23 cellular contexts compared by ENCODE assay signal in the genomic region with DNA sequence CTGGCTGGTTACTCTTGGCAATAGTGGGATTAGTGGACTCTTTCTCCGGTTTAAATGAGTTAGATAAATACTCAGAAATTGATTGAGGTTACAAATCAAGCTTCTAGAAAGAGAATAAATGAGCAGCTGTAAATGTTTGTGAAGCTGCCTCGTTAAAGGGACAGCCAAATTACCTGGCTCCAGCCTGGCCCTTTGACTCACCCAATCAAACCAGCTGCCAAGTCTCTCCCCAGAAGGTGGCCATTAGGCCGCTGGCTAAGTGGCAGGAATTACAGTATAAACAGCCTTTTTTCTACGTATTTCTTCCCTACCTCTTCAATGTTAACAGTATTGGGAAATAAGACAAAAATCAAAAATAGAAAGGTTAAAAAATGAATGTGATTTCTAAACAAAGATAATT. TPM values are rescaled to one million over a fixed set of nuclear protein-coding genes. Genes with fewer than 3 reads are reported as not detected.
DNase-seq lines count a peak whose midpoint lies in the region; ATAC-seq and TF ChIP-seq lines count a peak whose summit lies in the region.
"Had no signal": no experiment of that assay in that cellular context is flagged by ENCODE, and none has a peak within 500 bp of the region (broad histone marks: within the 10 kb centered on the region; RNA-seq: fewer than 3 reads in every experiment).

No MANE protein-coding gene starts in this region.

- H3K27me3 Mint-ChIP-seq in stimulated activated naive CD8-positive, alpha-beta T cell treated with anti-CD3 and anti-CD28 coated beads, Interleukin-15, amount 100 ng/mL, for 72 hours = no peaks in the 10 kb centered on the region

- H3K4me1 Mint-ChIP-seq in stimulated activated naive CD8-positive, alpha-beta T cell treated with anti-CD3 and anti-CD28 coated beads, Interleukin-15, amount 100 ng/mL, for 72 hours = no peaks in the 10 kb centered on the region
- H3K4me1 Mint-ChIP-seq: activated naive CD8-positive, alpha-beta T cell treated with anti-CD3 and anti-CD28 coated beads, Interleukin-2, amount 50 U/mL, for 24 hours had no signal

- no peak overlapping the region for H3K4me3 Mint-ChIP-seq in stimulated activated naive CD8-positive, alpha-beta T cell treated with anti-CD3 and anti-CD28 coated beads, Interleukin-15, amount 100 ng/mL, for 72 hours
- H3K4me3 Mint-ChIP-seq: activated naive CD8-positive, alpha-beta T cell treated with anti-CD3 and anti-CD28 coated beads, Interleukin-2, amount 50 U/mL, for 24 hours; activated T-cell treated with anti-CD3 and anti-CD28 coated beads, Interleukin-2, amount 50 U/mL, for 24 hours had no signal

- no peak for TF ChIP-seq CTCF in GM13976 (IDR thresholded peaks at IDR 0.05; ENCODE audit: borderline replicate concordance, control extremely low read depth, extremely low read depth, insufficient read depth, missing control alignments)

- no peaks in the 10 kb centered on the region for H3K9me3 Mint-ChIP-seq in stimulated activated naive CD8-positive, alpha-beta T cell treated with anti-CD3 and anti-CD28 coated beads, Interleukin-15, amount 100 ng/mL, for 72 hours
- H3K9me3 Mint-ChIP-seq: activated naive CD8-positive, alpha-beta T cell treated with anti-CD3 and anti-CD28 coated beads, Interleukin-2, amount 50 U/mL, for 24 hours; activated T-cell treated with anti-CD3 and anti-CD28 coated beads, Interleukin-2, amount 50 U/mL, for 24 hours had no signal

- in situ Hi-C loops in GM13976 (cut with MboI; ENCODE audit: low sequenced_read_pairs, unreplicated experiment) = no loop called here

- ATAC-seq in stimulated activated naive CD8-positive, alpha-beta T cell treated with anti-CD3 and anti-CD28 coated beads, Interleukin-15, amount 100 ng/mL, for 72 hours = no peak
- ATAC-seq: activated naive CD8-positive, alpha-beta T cell treated with anti-CD3 and anti-CD28 coated beads, Interleukin-2, amount 50 U/mL, for 24 hours; HCT116; left lobe of liver; right cardiac atrium; Right ventricle myocardium inferior had no signal

- DNase-seq in Daoy (ENCODE audit: low read depth) (peak; percentile 19), NCI-H1105 (lab: John Stamatoyannopoulos, UW) (peak; percentile 35), NCI-H446 treated with DMSO at 0.1 percent for 48 hours (lab: John Stamatoyannopoulos, UW) (peak; percentile 84), SHP77 treated with DMSO at 0.1 percent for 48 hours (lab: John Stamatoyannopoulos, UW) (peak; percentile 57), NCI-H2171 treated with DMSO at 0.1 percent for 48 hours (lab: John Stamatoyannopoulos, UW) (no peak), GM13976 (ENCODE audit: low spot score) (no peak)
- DNase-seq in stimulated activated naive CD8-positive, alpha-beta T cell treated with anti-CD3 and anti-CD28 coated beads, Interleukin-15, amount 100 ng/mL, for 72 hours = no peak
- DNase-seq: activated CD4-positive, alpha-beta T cell treated with anti-CD3 and anti-CD28 coated beads for 48 hours; activated gamma-delta T cell treated with Interleukin-2 at 50 U/mL for 16 hours; activated naive CD8-positive, alpha-beta T cell treated with anti-CD3 and anti-CD28 coated beads, Interleukin-2, amount 50 U/mL, for 24 hours; activated T-cell treated with anti-CD3 and anti-CD28 coated beads, Interleukin-2, amount 50 U/mL, for 24 hours; DMS79 treated with DMSO at 0.1 percent for 48 hours; mesenchymal stem cell; NCI-H526 treated with DMSO at 0.1 percent for 48 hours; posterior cingulate gyrus; right cardiac atrium; stimulated activated CD4-positive, alpha-beta T cell treated with anti-CD3 and anti-CD28 coated beads, Interleukin-2, amount 100 ng/mL, for 24 hours; SW 1271; T-helper 9 cell; WERI-Rb-1 had no signal

- H3K27ac Mint-ChIP-seq in stimulated activated naive CD8-positive, alpha-beta T cell treated with anti-CD3 and anti-CD28 coated beads, Interleukin-15, amount 100 ng/mL, for 72 hours = no peak overlapping the region
- H3K27ac Mint-ChIP-seq: activated naive CD8-positive, alpha-beta T cell treated with anti-CD3 and anti-CD28 coated beads, Interleukin-2, amount 50 U/mL, for 24 hours; activated T-cell treated with anti-CD3 and anti-CD28 coated beads, Interleukin-2, amount 50 U/mL, for 24 hours had no signal

RNA-seq across cellular contexts. Expression of gene SRFBP1, which starts 46.0 kb away (rescaled TPM):
- total RNA-seq in Daoy (2014; rRNA removed; shearing (Covaris generic)) = 26.3 and 27.3 TPM in 2 replicates

Comparison
In these comparisons a context has a peak if more than half of its experiments do, and no peak if none do; other contexts are left out.
1. DNase-seq: peak in Daoy (single experiment), NCI-H1105 (single experiment), NCI-H446 treated with DMSO at 0.1 percent for 48 hours (single experiment) and SHP77 treated with DMSO at 0.1 percent for 48 hours (single experiment); none in stimulated activated naive CD8-positive, alpha-beta T cell treated with anti-CD3 and anti-CD28 coated beads, Interleukin-15, amount 100 ng/mL, for 72 hours (0 of 2), NCI-H2171 treated with DMSO at 0.1 percent for 48 hours (single experiment) and GM13976 (single experiment).